Comparison of ENCODE assay signal across 20 cellular contexts in the genomic region with DNA sequence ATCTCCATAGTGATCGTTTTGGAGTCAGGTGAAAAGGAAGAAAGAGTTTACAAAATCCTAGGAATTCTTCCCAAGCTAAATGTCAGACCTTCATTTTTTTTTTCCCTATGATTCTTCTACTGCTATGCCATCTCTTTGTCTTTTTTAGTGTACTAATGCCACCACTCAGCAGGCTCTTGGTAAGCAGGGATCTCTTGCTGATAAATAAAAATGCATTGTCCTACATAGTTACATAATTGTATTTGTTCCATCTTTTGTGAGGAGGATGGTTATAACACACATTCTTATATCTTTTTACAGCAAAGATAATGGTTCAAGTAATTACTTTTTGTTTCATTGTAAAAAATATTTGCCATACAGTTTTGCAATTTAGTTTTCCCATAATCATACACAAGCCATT. TPM values are rescaled to one million over a fixed set of nuclear protein-coding genes. Genes with fewer than 3 reads are reported as not detected.
DNase-seq lines count a peak whose midpoint lies in the region; ATAC-seq lines count a peak whose summit lies in the region.
"Had no signal": no experiment of that assay in that cellular context is flagged by ENCODE, and none has a peak within 500 bp of the region (broad histone marks: within the 10 kb centered on the region; RNA-seq: fewer than 3 reads in every experiment).

No MANE protein-coding gene starts in this region.

- no peak for ATAC-seq in activated naive CD8-positive, alpha-beta T cell treated with anti-CD3 and anti-CD28 coated beads, Interleukin-2, amount 50 U/mL, for 24 hours
- ATAC-seq in naive thymus-derived CD8-positive, alpha-beta T cell, result no peak
- no peak for ATAC-seq in HG03108 (IDR thresholded peaks at IDR 0.05; ENCODE audit: unreplicated experiment)
- ATAC-seq: GM12878, HCT116, HepG2 had no signal

- peaks cover under 1% of the 10 kb centered on the region for H3K4me1 Mint-ChIP-seq in activated naive CD8-positive, alpha-beta T cell (ENCODE audit: low read depth)
- H3K4me1 Mint-ChIP-seq in activated naive CD8-positive, alpha-beta T cell treated with anti-CD3 and anti-CD28 coated beads, Interleukin-2, amount 50 U/mL, for 24 hours, result no peaks in the 10 kb centered on the region
- peaks cover 0 to 8% (median under 1%) of the 10 kb centered on the region in 4 donors for H3K4me1 Mint-ChIP-seq in naive thymus-derived CD8-positive, alpha-beta T cell
- H3K4me1 Mint-ChIP-seq: IgD-negative memory B cell had no signal

- H3K4me3 Mint-ChIP-seq in activated naive CD8-positive, alpha-beta T cell, result no peak overlapping the region
- no peak overlapping the region for H3K4me3 Mint-ChIP-seq in activated naive CD8-positive, alpha-beta T cell treated with anti-CD3 and anti-CD28 coated beads, Interleukin-2, amount 50 U/mL, for 24 hours
- no peak overlapping the region for H3K4me3 Mint-ChIP-seq in naive thymus-derived CD8-positive, alpha-beta T cell
- H3K4me3 Mint-ChIP-seq: CD4-positive, CD25-positive, alpha-beta regulatory T cell; HFFc6; IgD-negative memory B cell had no signal

- POLR2A ChIA-PET in naive thymus-derived CD8-positive, alpha-beta T cell (lab: Charles Lee), result interaction anchor here (0.6 kb wide), 1 partner anchor 105 kb away, joined by 4 read pairs; no protein-coding TSS in a partner anchor

- peaks cover 4% of the 10 kb centered on the region for H3K36me3 Mint-ChIP-seq in activated naive CD8-positive, alpha-beta T cell
- H3K36me3 Mint-ChIP-seq in activated naive CD8-positive, alpha-beta T cell treated with anti-CD3 and anti-CD28 coated beads, Interleukin-2, amount 50 U/mL, for 24 hours (ENCODE audit: low read depth), result peaks cover 41% of the 10 kb centered on the region
- H3K36me3 Mint-ChIP-seq in naive thymus-derived CD8-positive, alpha-beta T cell, result peaks cover 23 to 98% (median 26%) of the 10 kb centered on the region in 3 donors

- peak overlapping the region; percentile 77 for H3K27ac Mint-ChIP-seq in activated naive CD8-positive, alpha-beta T cell
- H3K27ac Mint-ChIP-seq in activated naive CD8-positive, alpha-beta T cell treated with anti-CD3 and anti-CD28 coated beads, Interleukin-2, amount 50 U/mL, for 24 hours, result no peak overlapping the region
- H3K27ac Mint-ChIP-seq in naive thymus-derived CD8-positive, alpha-beta T cell, result peak overlapping the region in 8 of 10 donors; percentile 5 to 60 (median 44)
- H3K27ac Mint-ChIP-seq: CD4-positive, CD25-positive, alpha-beta regulatory T cell; HFFc6; IgD-negative memory B cell had no signal

- no peaks in the 10 kb centered on the region for H3K27me3 Mint-ChIP-seq in activated naive CD8-positive, alpha-beta T cell
- no peaks in the 10 kb centered on the region for H3K27me3 Mint-ChIP-seq in activated naive CD8-positive, alpha-beta T cell treated with anti-CD3 and anti-CD28 coated beads, Interleukin-2, amount 50 U/mL, for 24 hours
- no peaks in the 10 kb centered on the region for H3K27me3 Mint-ChIP-seq in naive thymus-derived CD8-positive, alpha-beta T cell
- H3K27me3 Mint-ChIP-seq: CD4-positive, CD25-positive, alpha-beta regulatory T cell; IgD-negative memory B cell had no signal

- DNase-seq in activated naive CD8-positive, alpha-beta T cell treated with anti-CD3 and anti-CD28 coated beads, Interleukin-2, amount 50 U/mL, for 24 hours, result no peak
- DNase-seq in cerebellar cortex (ENCODE audit: low spot score), result peak; percentile 44
- DNase-seq in naive thymus-derived CD8-positive, alpha-beta T cell, result no peak
- DNase-seq in NCI-H748 (lab: John Stamatoyannopoulos, UW; ENCODE audit: unreplicated experiment), result no peak
- DNase-seq: ACHN; BE2C; C1 segment of cervical spinal cord; CD4-positive, CD25-positive, alpha-beta regulatory T cell; DMS153; DMS79; GF-D8; GOT3; H7; HFFc6 had no signal

- H3K9me3 Mint-ChIP-seq in activated naive CD8-positive, alpha-beta T cell (ENCODE audit: low read depth), result no peaks in the 10 kb centered on the region
- H3K9me3 Mint-ChIP-seq in activated naive CD8-positive, alpha-beta T cell treated with anti-CD3 and anti-CD28 coated beads, Interleukin-2, amount 50 U/mL, for 24 hours, result no peaks in the 10 kb centered on the region
- no peaks in the 10 kb centered on the region for H3K9me3 Mint-ChIP-seq in naive thymus-derived CD8-positive, alpha-beta T cell
- H3K9me3 Mint-ChIP-seq: HFFc6, IgD-negative memory B cell had no signal

RNA-seq across cellular contexts. Expression of gene AFAP1L2, which starts 36.8 kb away (rescaled TPM):
- total RNA-seq in naive thymus-derived CD8-positive, alpha-beta T cell, result 1 to 10 TPM; 1.3 to 1.8 TPM
- 1 to 10 TPM; 1.6 to 2.3 (median 2.2) TPM for polyA plus RNA-seq in naive thymus-derived CD8-positive, alpha-beta T cell
- total RNA-seq: HepG2 had no signal
- polyA plus RNA-seq: HepG2 had no signal
